1 cellular context compared by ENCODE assay signal in the genomic region with DNA sequence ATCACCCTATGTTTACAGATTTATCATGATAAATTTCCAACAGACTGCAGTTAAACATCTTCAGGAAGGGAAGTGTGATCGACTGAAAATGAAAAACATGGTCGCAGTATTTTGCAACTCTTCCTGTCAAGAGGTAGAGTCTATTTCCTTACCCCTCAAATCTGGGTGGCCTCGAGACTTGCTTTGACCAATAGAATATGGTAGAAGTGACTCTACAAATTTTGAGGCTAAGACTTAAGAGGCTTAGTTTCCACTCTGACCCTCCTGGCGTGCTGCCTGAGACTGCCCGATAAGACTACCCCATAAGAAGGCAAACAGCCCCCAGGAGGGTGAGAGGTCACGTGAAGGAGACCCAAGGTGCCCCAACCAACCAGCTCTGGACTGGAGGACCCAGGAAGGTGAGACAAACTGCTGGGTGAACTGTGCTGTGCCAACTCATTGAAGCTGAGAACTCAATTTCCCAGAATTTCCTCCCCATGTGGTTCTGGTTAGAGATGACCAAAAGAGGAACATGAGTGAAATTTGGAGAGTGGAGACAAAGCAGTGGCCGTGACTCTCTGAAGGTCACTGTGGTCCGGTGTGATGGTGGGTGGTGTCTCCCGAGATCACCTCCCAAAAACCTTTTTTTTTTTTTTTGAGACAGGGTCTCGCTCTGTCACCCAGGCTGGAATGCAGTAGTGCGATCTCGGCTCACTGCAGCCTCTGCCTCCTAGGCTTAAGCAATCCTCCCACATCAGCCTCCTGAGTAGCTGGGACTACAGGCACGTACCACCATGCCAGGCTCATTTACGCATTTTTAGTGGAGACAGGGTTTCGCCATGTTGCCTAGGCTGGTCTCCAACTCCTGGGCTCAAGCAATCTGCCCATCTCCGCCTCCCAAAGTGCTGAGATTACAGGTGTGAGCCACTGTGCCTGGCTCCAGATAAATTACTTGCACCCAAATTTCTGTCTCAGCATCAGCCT.
TF ChIP-seq lines count a peak whose summit lies in the region.

No MANE protein-coding gene starts in this region.

TF ChIP-seq in K562, 482 proteins besides CTCF, POLR2A, EP300 and RAD21 (continued from another document and continues in another):
- TF ChIP-seq KDM5B (IDR thresholded peaks at IDR 0.05; ENCODE audit: insufficient replicate concordance, low read depth, low read length) = no peak
- no peak for TF ChIP-seq ZNF830 (CRISPR knock-in tag; IDR thresholded peaks at IDR 0.05)
- TF ChIP-seq CHD4 (IDR thresholded peaks at IDR 0.05; ENCODE audit: insufficient read depth, insufficient replicate concordance, low read depth, low read length, poor library complexity, severe bottlenecking) = peak; percentile 12
- no peak for TF ChIP-seq E2F5 (CRISPR knock-in tag; IDR thresholded peaks at IDR 0.05)
- peak; percentile 85 for TF ChIP-seq L3MBTL2 (IDR thresholded peaks at IDR 0.05)
- no peak for TF ChIP-seq COPS2 (conservative IDR thresholded peaks at IDR 0.05)
- no peak for TF ChIP-seq PCBP1 (IDR thresholded peaks at IDR 0.05; ENCODE audit: low read depth, low read length, poor library complexity, severe bottlenecking)
- TF ChIP-seq RREB1 (CRISPR knock-in tag; IDR thresholded peaks at IDR 0.05) = no peak
- TF ChIP-seq, protein P1, sequence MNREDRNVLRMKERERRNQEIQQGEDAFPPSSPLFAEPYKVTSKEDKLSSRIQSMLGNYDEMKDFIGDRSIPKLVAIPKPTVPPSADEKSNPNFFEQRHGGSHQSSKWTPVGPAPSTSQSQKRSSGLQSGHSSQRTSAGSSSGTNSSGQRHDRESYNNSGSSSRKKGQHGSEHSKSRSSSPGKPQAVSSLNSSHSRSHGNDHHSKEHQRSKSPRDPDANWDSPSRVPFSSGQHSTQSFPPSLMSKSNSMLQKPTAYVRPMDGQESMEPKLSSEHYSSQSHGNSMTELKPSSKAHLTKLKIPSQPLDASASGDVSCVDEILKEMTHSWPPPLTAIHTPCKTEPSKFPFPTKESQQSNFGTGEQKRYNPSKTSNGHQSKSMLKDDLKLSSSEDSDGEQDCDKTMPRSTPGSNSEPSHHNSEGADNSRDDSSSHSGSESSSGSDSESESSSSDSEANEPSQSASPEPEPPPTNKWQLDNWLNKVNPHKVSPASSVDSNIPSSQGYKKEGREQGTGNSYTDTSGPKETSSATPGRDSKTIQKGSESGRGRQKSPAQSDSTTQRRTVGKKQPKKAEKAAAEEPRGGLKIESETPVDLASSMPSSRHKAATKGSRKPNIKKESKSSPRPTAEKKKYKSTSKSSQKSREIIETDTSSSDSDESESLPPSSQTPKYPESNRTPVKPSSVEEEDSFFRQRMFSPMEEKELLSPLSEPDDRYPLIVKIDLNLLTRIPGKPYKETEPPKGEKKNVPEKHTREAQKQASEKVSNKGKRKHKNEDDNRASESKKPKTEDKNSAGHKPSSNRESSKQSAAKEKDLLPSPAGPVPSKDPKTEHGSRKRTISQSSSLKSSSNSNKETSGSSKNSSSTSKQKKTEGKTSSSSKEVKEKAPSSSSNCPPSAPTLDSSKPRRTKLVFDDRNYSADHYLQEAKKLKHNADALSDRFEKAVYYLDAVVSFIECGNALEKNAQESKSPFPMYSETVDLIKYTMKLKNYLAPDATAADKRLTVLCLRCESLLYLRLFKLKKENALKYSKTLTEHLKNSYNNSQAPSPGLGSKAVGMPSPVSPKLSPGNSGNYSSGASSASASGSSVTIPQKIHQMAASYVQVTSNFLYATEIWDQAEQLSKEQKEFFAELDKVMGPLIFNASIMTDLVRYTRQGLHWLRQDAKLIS (CRISPR knock-in tag; IDR thresholded peaks at IDR 0.05) = no peak
- no peak for TF ChIP-seq CXXC5 (CRISPR knock-in tag; IDR thresholded peaks at IDR 0.05)
- no peak for TF ChIP-seq GMEB1 (CRISPR knock-in tag; IDR thresholded peaks at IDR 0.05)
- TF ChIP-seq ZNF507 (tag; conservative IDR thresholded peaks at IDR 0.05) = no peak
- TF ChIP-seq ZNF436 (CRISPR knock-in tag; IDR thresholded peaks at IDR 0.05) = no peak
- no peak for TF ChIP-seq ZNF274 (IDR thresholded peaks at IDR 0.05; ENCODE audit: borderline replicate concordance, low read depth, low read length)
- TF ChIP-seq MYC (IDR thresholded peaks at IDR 0.05; ENCODE audit: low read depth, low read length) = peak; percentile 32; the same call in 1 of the 2 replicates
- TF ChIP-seq MYC (CRISPR knock-in tag; IDR thresholded peaks at IDR 0.05; ENCODE audit: borderline replicate concordance, low read depth) = no peak; the same call in 1 of the 2 replicates
- TF ChIP-seq ZKSCAN8 (CRISPR knock-in tag; IDR thresholded peaks at IDR 0.05) = no peak
- no peak for TF ChIP-seq ZNF586 (CRISPR knock-in tag; conservative IDR thresholded peaks at IDR 0.05)
- 0 out of 2 replicates have a peak, but pooled peaks have one; percentile 2 for TF ChIP-seq CBFA2T3 (IDR thresholded peaks at IDR 0.05)
- no peak for TF ChIP-seq PCBP2 (IDR thresholded peaks at IDR 0.05; ENCODE audit: low read depth, low read length, poor library complexity, severe bottlenecking)
- TF ChIP-seq, protein P2, sequence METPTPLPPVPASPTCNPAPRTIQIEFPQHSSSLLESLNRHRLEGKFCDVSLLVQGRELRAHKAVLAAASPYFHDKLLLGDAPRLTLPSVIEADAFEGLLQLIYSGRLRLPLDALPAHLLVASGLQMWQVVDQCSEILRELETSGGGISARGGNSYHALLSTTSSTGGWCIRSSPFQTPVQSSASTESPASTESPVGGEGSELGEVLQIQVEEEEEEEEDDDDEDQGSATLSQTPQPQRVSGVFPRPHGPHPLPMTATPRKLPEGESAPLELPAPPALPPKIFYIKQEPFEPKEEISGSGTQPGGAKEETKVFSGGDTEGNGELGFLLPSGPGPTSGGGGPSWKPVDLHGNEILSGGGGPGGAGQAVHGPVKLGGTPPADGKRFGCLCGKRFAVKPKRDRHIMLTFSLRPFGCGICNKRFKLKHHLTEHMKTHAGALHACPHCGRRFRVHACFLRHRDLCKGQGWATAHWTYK (CRISPR knock-in tag; IDR thresholded peaks at IDR 0.05) = no peak
- TF ChIP-seq THRB (CRISPR knock-in tag; conservative IDR thresholded peaks at IDR 0.05) = no peak
- 0 out of 2 replicates have a peak, but pooled peaks have one; percentile 4 for TF ChIP-seq TCF3 (CRISPR knock-in tag; IDR thresholded peaks at IDR 0.05)
- no peak for TF ChIP-seq STAG1 (CRISPR knock-in tag; IDR thresholded peaks at IDR 0.05; ENCODE audit: borderline replicate concordance)
- TF ChIP-seq POLR2AphosphoS5 (IDR thresholded peaks at IDR 0.05; ENCODE audit: control insufficient read depth, insufficient read depth, low read depth, low read length) = no peak
- no peak for TF ChIP-seq SP2 (IDR thresholded peaks at IDR 0.05; ENCODE audit: extremely low read depth, low read depth, low read length, poor library complexity, severe bottlenecking)
- TF ChIP-seq NR2C1 (IDR thresholded peaks at IDR 0.05) = peak; percentile 64; the same call in 1 of the 2 replicates
- TF ChIP-seq NR2C1 (tag; IDR thresholded peaks at IDR 0.05) = peak; percentile 80
- no peak for TF ChIP-seq E2F8 (IDR thresholded peaks at IDR 0.05; ENCODE audit: low read depth, partially characterized antibody)
- no peak for TF ChIP-seq TSHZ1 (CRISPR knock-in tag; IDR thresholded peaks at IDR 0.05)
